In genomic region chr10:113704637-113705343, GRCh38 we compare ENCODE assay signal across 8 cellular contexts. TPM values are rescaled to one million over a fixed set of nuclear protein-coding genes. Genes with fewer than 3 reads are reported as not detected.
DNase-seq lines count a peak whose midpoint lies in the region; ATAC-seq and TF ChIP-seq lines count a peak whose summit lies in the region.

No MANE protein-coding gene starts in this region.

- H3K9me3 ChIP-seq in OCI-LY7 (ENCODE audit: low read length), result no peaks in the 10 kb centered on the region

- H3K4me3 ChIP-seq in OCI-LY7 (ENCODE audit: low read depth, low read length, poor library complexity, severe bottlenecking) (no peak overlapping the region), mesendoderm (ENCODE audit: low read length) (no peak overlapping the region)

- H4K20me1 ChIP-seq in OCI-LY7 (ENCODE audit: insufficient read depth, low read length), result no peaks in the 10 kb centered on the region; the same call in 1 of the 2 replicates

- ATAC-seq in GM19043 (IDR thresholded peaks at IDR 0.05; ENCODE audit: low read depth, unreplicated experiment), result peak; percentile 48
- ATAC-seq in HG03175 (IDR thresholded peaks at IDR 0.05; ENCODE audit: unreplicated experiment), result no peak
- ATAC-seq in HG03571 (IDR thresholded peaks at IDR 0.05; ENCODE audit: unreplicated experiment), result no peak
- ATAC-seq in HG03135 (IDR thresholded peaks at IDR 0.05; ENCODE audit: unreplicated experiment), result no peak

- H3K4me2 ChIP-seq in OCI-LY7 (ENCODE audit: low read length) (no peak overlapping the region), mesendoderm (ENCODE audit: low read length) (no peak overlapping the region)

- TF ChIP-seq CTCF in OCI-LY7 (conservative IDR thresholded peaks at IDR 0.05; ENCODE audit: low read length), result peak; percentile 93

- POLR2A ChIA-PET in OCI-LY7 (lab: Charles Lee), result interaction anchor here (0.6 kb wide), 1 partner anchor 856 kb away, joined by 4 read pairs; no protein-coding TSS in a partner anchor

- H3K18ac ChIP-seq in mesendoderm (ENCODE audit: low read length), result no peak overlapping the region

- H3K36me3 ChIP-seq in OCI-LY7 (ENCODE audit: insufficient read depth, low read length) (peaks cover 13% of the 10 kb centered on the region; the same call in 1 of the 2 replicates), mesendoderm (ENCODE audit: control insufficient read depth, insufficient read depth, low read length) (no peaks in the 10 kb centered on the region)

- H3K9me2 ChIP-seq in OCI-LY7 (ENCODE audit: insufficient read depth, low read length), result no peaks in the 10 kb centered on the region

- no peak overlapping the region for H2AK5ac ChIP-seq in mesendoderm (ENCODE audit: low read length)

- no peak overlapping the region for H4K5ac ChIP-seq in mesendoderm (ENCODE audit: low read length)

- CTCF ChIA-PET in OCI-LY7 (lab: Charles Lee; ENCODE audit: unreplicated experiment), result interaction anchor here (0.6 kb wide), 1 partner anchor 74 kb away, joined by 3 read pairs; no protein-coding TSS in a partner anchor

- H2AFZ ChIP-seq in OCI-LY7 (ENCODE audit: low read length), result no peak overlapping the region

- intact Hi-C loops in OCI-LY7 (cut with micrococcal nuclease; ENCODE audit: unreplicated experiment), result loop anchor here (1.0 to 5.0 kb wide), 2 partner anchors 93 to 399 kb away; no protein-coding TSS in a partner anchor

- H3K27me3 ChIP-seq in mesendoderm (ENCODE audit: insufficient read depth, low read length, poor library complexity), result no peaks in the 10 kb centered on the region

- no peak overlapping the region for H2BK5ac ChIP-seq in mesendoderm (ENCODE audit: low read length)

- no peak overlapping the region for H3K9ac ChIP-seq in mesendoderm (ENCODE audit: low read length)

- no TSS peak for BruUV-seq in OCI-LY7 (replicated peaks; lab: Mats Ljungman, UMichigan)

- H2BK15ac ChIP-seq in mesendoderm (replicated peaks; ENCODE audit: low read depth), result no peak overlapping the region

- H3K23ac ChIP-seq in mesendoderm (ENCODE audit: low read length), result no peak overlapping the region

- H3K4ac ChIP-seq in mesendoderm (ENCODE audit: low read depth, low read length), result no peak overlapping the region

- no CpG with 5 or more reads among the region's 6 CpGs for WGBS in mesendoderm (ENCODE audit: extremely low coverage, insufficient coverage, low lambda C conversion rate)

- DNase-seq in COLO829 (ENCODE audit: low spot score), result peak; percentile 4
- DNase-seq in OCI-LY7 (ENCODE audit: low spot score), result peak; percentile 54
- peak; percentile 59 to 63 for DNase-seq in dermis microvascular lymphatic vessel endothelial cell (ENCODE audit: low read depth in 2 of 2)
- DNase-seq in mesendoderm, result peak; percentile 66

- H3K79me2 ChIP-seq in OCI-LY7 (ENCODE audit: insufficient read depth, low read depth, low read length), result no peaks in the 10 kb centered on the region
- no peaks in the 10 kb centered on the region for H3K79me2 ChIP-seq in mesendoderm (ENCODE audit: control insufficient read depth, insufficient read depth, low read length)

- no peaks in the 10 kb centered on the region for H3K79me1 ChIP-seq in mesendoderm (ENCODE audit: low read length)

- H3K56ac ChIP-seq in mesendoderm (ENCODE audit: low read length), result no peak overlapping the region

- H2BK120ac ChIP-seq in mesendoderm (ENCODE audit: low read depth, low read length), result no peak overlapping the region

- no peak overlapping the region for H4K8ac ChIP-seq in mesendoderm (ENCODE audit: low read depth, low read length)

- H3K4me1 ChIP-seq in OCI-LY7 (ENCODE audit: insufficient read depth, low read length, poor library complexity, severe bottlenecking) (no peaks in the 10 kb centered on the region), mesendoderm (ENCODE audit: control insufficient read depth, low read depth, low read length) (peaks cover 6% of the 10 kb centered on the region)

- H3K27ac ChIP-seq in OCI-LY7 (ENCODE audit: low read depth, low read length, poor library complexity, severe bottlenecking) (no peak overlapping the region), mesendoderm (ENCODE audit: low read depth, low read length) (no peak overlapping the region)

RNA-seq across cellular contexts. Expression of gene CASP7, which starts 25.1 kb away (rescaled TPM):
- total RNA-seq in OCI-LY7 (2014; rRNA removed; shearing (Covaris generic)), result 16.5 and 17.4 TPM in 2 replicates
- total RNA-seq in OCI-LY7 (2022) (14.8 TPM in 2 replicates), dermis microvascular lymphatic vessel endothelial cell (39.4 and 47.7 TPM in 2 replicates)
- polyA plus RNA-seq in mesendoderm (2013, experiment 1 of 2), result 2.7 TPM
- 2.8 TPM for polyA plus RNA-seq in mesendoderm (2013, experiment 2 of 2)

RNA-seq across cellular contexts. Expression of gene NRAP, which starts 40.9 kb away (rescaled TPM):
- total RNA-seq in OCI-LY7 (2014; rRNA removed; shearing (Covaris generic)), result not detected in 2 replicates
- total RNA-seq in OCI-LY7 (2022), result not detected in 2 replicates
- total RNA-seq in dermis microvascular lymphatic vessel endothelial cell, result not detected in 2 replicates
- 0.01 TPM for polyA plus RNA-seq in mesendoderm (2013, experiment 1 of 2)
- polyA plus RNA-seq in mesendoderm (2013, experiment 2 of 2), result under 0.01 TPM

RNA-seq across cellular contexts. Expression of gene PLEKHS1, which starts 46.7 kb away (rescaled TPM):
- not detected in 2 replicates for total RNA-seq in OCI-LY7 (2014; rRNA removed; shearing (Covaris generic))
- not detected in 2 replicates for total RNA-seq in OCI-LY7 (2022)
- not detected in 2 replicates for total RNA-seq in dermis microvascular lymphatic vessel endothelial cell
- 0.01 TPM for polyA plus RNA-seq in mesendoderm (2013, experiment 1 of 2)
- 0.01 TPM for polyA plus RNA-seq in mesendoderm (2013, experiment 2 of 2)

Comparison
In these comparisons a context has a peak if more than half of its experiments do, and no peak if none do; other contexts are left out.
1. DNase-seq: peak in every context shown above with its lines; median percentile 66 in mesendoderm; 61 in dermis microvascular lymphatic vessel endothelial cell; 54 in OCI-LY7; 4 in COLO829.